18 cellular contexts compared by ENCODE assay signal in genomic region chr1:28981170-28981569, GRCh38.
"Had no signal": no experiment of that assay in that cellular context is flagged by ENCODE, and none has a peak within 500 bp of the region (broad histone marks: within the 10 kb centered on the region; RNA-seq: fewer than 3 reads in every experiment).

No MANE protein-coding gene starts in this region.

- H3K9me3 ChIP-seq: esophagus muscularis mucosa, heart right ventricle, right lobe of liver, stomach, uterus had no signal

- H3K27me3 Mint-ChIP-seq: activated CD4-positive, alpha-beta memory T cell treated with anti-CD3 and anti-CD28 coated beads, Interleukin-2, amount 10 ng/mL, durations not matched to agents 7 days and 5 days; activated CD4-positive, alpha-beta T cell treated with anti-CD3 and anti-CD28 coated beads, Interleukin-2, amount 10 ng/mL, durations not matched to agents 24 days and 14 days; memory B cell; stimulated activated memory B cell treated with anti-CD40 and anti-IgM and Interleukin-4, amounts not matched to agents 10 μg/mL and 1 μg/mL and 100 μg/mL, for 72 hours had no signal

- H3K27me3 ChIP-seq: esophagus muscularis mucosa, heart right ventricle, right lobe of liver, stomach, uterus had no signal

- H3K27ac Mint-ChIP-seq: activated CD4-positive, alpha-beta memory T cell treated with anti-CD3 and anti-CD28 coated beads, Interleukin-2, amount 10 ng/mL, durations not matched to agents 7 days and 5 days; activated T-helper 1 cell treated with anti-CD3 and anti-CD28 coated beads, Interleukin-12 subunit alpha, Interleukin-12 subunit beta, Interleukin-2, Interleukin-4 antibody, amounts not matched to agents 30 ng/mL and 10 ng/mL and 1 ng/mL, durations not matched to agents 14 hours and 24 hours and 36 hours; memory B cell; stimulated activated memory B cell treated with anti-CD40 and anti-IgM and Interleukin-4, amounts not matched to agents 10 μg/mL and 1 μg/mL and 100 μg/mL, for 72 hours; T-helper 1 cell treated with Interleukin-12 subunit alpha and Interleukin-12 subunit beta and Interleukin-4 antibody, amounts not matched to agents 30 μg/mL and 1 μg/mL, for 36 hours had no signal

- H3K4me3 Mint-ChIP-seq: activated CD4-positive, alpha-beta memory T cell treated with anti-CD3 and anti-CD28 coated beads, Interleukin-2, amount 10 ng/mL, durations not matched to agents 7 days and 5 days; activated CD4-positive, alpha-beta T cell treated with anti-CD3 and anti-CD28 coated beads, Interleukin-2, amount 10 ng/mL, durations not matched to agents 24 days and 14 days; activated T-helper 1 cell treated with anti-CD3 and anti-CD28 coated beads, Interleukin-12 subunit alpha, Interleukin-12 subunit beta, Interleukin-2, Interleukin-4 antibody, amounts not matched to agents 30 ng/mL and 10 ng/mL and 1 ng/mL, durations not matched to agents 14 hours and 24 hours and 36 hours; memory B cell; stimulated activated memory B cell treated with anti-CD40 and anti-IgM and Interleukin-4, amounts not matched to agents 10 μg/mL and 1 μg/mL and 100 μg/mL, for 72 hours; T-helper 1 cell treated with Interleukin-12 subunit alpha and Interleukin-12 subunit beta and Interleukin-4 antibody, amounts not matched to agents 30 μg/mL and 1 μg/mL, for 36 hours had no signal

- H3K27ac ChIP-seq: coronary artery, esophagus muscularis mucosa, heart right ventricle, parathyroid adenoma, right lobe of liver, skin epidermis, stomach, uterus had no signal

- DNase-seq: activated CD4-positive, alpha-beta memory T cell treated with anti-CD3 and anti-CD28 coated beads, Interleukin-2, amount 10 ng/mL, durations not matched to agents 7 days and 5 days; activated CD4-positive, alpha-beta T cell treated with anti-CD3 and anti-CD28 coated beads, Interleukin-2, amount 10 ng/mL, durations not matched to agents 24 days and 14 days; activated gamma-delta T cell; cerebellar nuclear complex; heart right ventricle; left colon; nucleus accumbens; right lobe of liver; stomach; uterus had no signal

- H3K4me3 ChIP-seq: coronary artery, esophagus muscularis mucosa, heart right ventricle, right lobe of liver, skin epidermis, stomach, uterus had no signal

- H3K9me3 Mint-ChIP-seq: activated CD4-positive, alpha-beta memory T cell treated with anti-CD3 and anti-CD28 coated beads, Interleukin-2, amount 10 ng/mL, durations not matched to agents 7 days and 5 days; memory B cell; stimulated activated memory B cell treated with anti-CD40 and anti-IgM and Interleukin-4, amounts not matched to agents 10 μg/mL and 1 μg/mL and 100 μg/mL, for 72 hours had no signal

- ATAC-seq: heart right ventricle; left colon; right lobe of liver; stimulated activated memory B cell treated with anti-CD40 and anti-IgM and Interleukin-4, amounts not matched to agents 10 μg/mL and 1 μg/mL and 100 μg/mL, for 72 hours had no signal
